Comparison of ENCODE assay signal across 21 cellular contexts in the genomic region with DNA sequence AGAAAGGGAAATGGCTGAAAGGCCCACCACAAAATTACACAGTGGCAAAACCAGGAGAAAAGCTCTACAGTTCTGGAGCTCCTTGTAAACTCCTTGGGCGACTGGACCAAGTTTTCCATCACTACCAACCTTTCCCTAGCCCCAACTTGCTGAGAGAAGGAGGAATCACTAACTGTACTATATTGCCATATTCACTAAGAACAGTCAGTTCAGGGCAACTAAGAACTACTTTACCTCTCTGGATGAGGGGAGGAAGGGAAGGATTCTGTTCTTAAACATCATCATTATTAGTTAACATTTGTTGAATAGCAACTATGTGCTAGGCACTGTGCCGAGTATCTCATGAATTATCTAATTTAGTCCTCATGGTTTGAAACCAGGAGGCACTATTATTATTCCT.
A peak's percentile ranks its signal among the peaks of the same experiment; 100 is the strongest.
DNase-seq lines count a peak whose midpoint lies in the region; ATAC-seq and TF ChIP-seq lines count a peak whose summit lies in the region.
"Had no signal": no experiment of that assay in that cellular context is flagged by ENCODE, and none has a peak within 500 bp of the region (broad histone marks: within the 10 kb centered on the region; RNA-seq: fewer than 3 reads in every experiment).

No MANE protein-coding gene starts in this region.

- TF ChIP-seq POLR2A in esophagus muscularis mucosa (IDR thresholded peaks at IDR 0.05; ENCODE audit: low read depth) (no peak), uterus (IDR thresholded peaks at IDR 0.05) (no peak)

- intact Hi-C loops in activated CD4-positive, alpha-beta T cell treated with anti-CD3 and anti-CD28 coated beads for 36 hours (cut with DNase I, micrococcal nuclease) = loop anchor here (10.0 kb wide), 2 partner anchors 198 to 702 kb away; a partner anchor contains a TSS
- intact Hi-C loops in esophagus muscularis mucosa (cut with DNase I) = loop anchor here (10.0 kb wide), 2 partner anchors 138 to 272 kb away; no protein-coding TSS in a partner anchor
- intact Hi-C loops in uterus (cut with DNase I; ENCODE audit: low total_unique reads) = loop anchor here (10.0 kb wide), 1 partner anchor 138 kb away; no protein-coding TSS in a partner anchor

- H3K4me1 ChIP-seq in esophagus muscularis mucosa (peaks cover 5 to 74% (median 57%) of the 10 kb centered on the region in 4 donors), neutrophil (ENCODE audit: control insufficient read depth in 1 of 2, insufficient read depth in 1 of 2, low read depth in 1 of 2, low read length in 1 of 2) (peaks cover 70 to 73% of the 10 kb centered on the region in 2 experiments), uterus (peaks cover 0 to 6% of the 10 kb centered on the region in 2 donors)
- H3K4me1 ChIP-seq: BE2C, colonic mucosa had no signal

- H3K4me1 Mint-ChIP-seq in activated CD4-positive, alpha-beta T cell treated with anti-CD3 and anti-CD28 coated beads for 36 hours = peaks cover 53% of the 10 kb centered on the region

- H3K9me3 ChIP-seq in esophagus muscularis mucosa (no peaks in the 10 kb centered on the region), neutrophil (no peaks in the 10 kb centered on the region), uterus (no peaks in the 10 kb centered on the region)
- H3K9me3 ChIP-seq: BE2C, body of pancreas, colonic mucosa, testis had no signal

- no peaks in the 10 kb centered on the region for H3K27me3 ChIP-seq in esophagus muscularis mucosa
- no peaks in the 10 kb centered on the region for H3K27me3 ChIP-seq in neutrophil
- H3K27me3 ChIP-seq in uterus = no peaks in the 10 kb centered on the region
- H3K27me3 ChIP-seq: BE2C, body of pancreas, colonic mucosa, testis had no signal

- no peak for TF ChIP-seq CTCF in esophagus muscularis mucosa (IDR thresholded peaks at IDR 0.05)
- TF ChIP-seq CTCF in neutrophil (IDR thresholded peaks at IDR 0.05) = no peak
- TF ChIP-seq CTCF in uterus (IDR thresholded peaks at IDR 0.05) = no peak

- no peak for TF ChIP-seq EP300 in esophagus muscularis mucosa (IDR thresholded peaks at IDR 0.05)

- H3K36me3 Mint-ChIP-seq in activated CD4-positive, alpha-beta T cell treated with anti-CD3 and anti-CD28 coated beads for 36 hours (ENCODE audit: low read depth) = peaks cover 9% of the 10 kb centered on the region

- ATAC-seq in activated CD4-positive, alpha-beta T cell treated with anti-CD3 and anti-CD28 coated beads for 36 hours = no peak
- ATAC-seq: body of pancreas had no signal

- H3K4me3 ChIP-seq in esophagus muscularis mucosa (peak overlapping the region; percentile 80 to 87 (median 84)), neutrophil (ENCODE audit: low read depth in 1 of 2, low read length in 1 of 2) (peak overlapping the region; percentile 87 to 95), uterus (no peak overlapping the region)
- H3K4me3 ChIP-seq: body of pancreas, colonic mucosa, testis had no signal

- peak overlapping the region; percentile 13 for H3K27ac Mint-ChIP-seq in activated CD4-positive, alpha-beta T cell treated with anti-CD3 and anti-CD28 coated beads for 36 hours
- H3K27ac Mint-ChIP-seq: activated CD4-positive, alpha-beta memory T cell treated with anti-CD3 and anti-CD28 coated beads for 36 hours; nephron progenitor cell had no signal

- POLR2A ChIA-PET in activated CD4-positive, alpha-beta T cell treated with anti-CD3 and anti-CD28 coated beads for 36 hours (lab: Charles Lee) = no interaction called here

- peaks cover 3% of the 10 kb centered on the region for H3K27me3 Mint-ChIP-seq in activated CD4-positive, alpha-beta T cell treated with anti-CD3 and anti-CD28 coated beads for 36 hours

- no peak overlapping the region for H3K4me3 Mint-ChIP-seq in activated CD4-positive, alpha-beta T cell treated with anti-CD3 and anti-CD28 coated beads for 36 hours
- H3K4me3 Mint-ChIP-seq: activated CD4-positive, alpha-beta memory T cell treated with anti-CD3 and anti-CD28 coated beads for 36 hours had no signal

- H3K36me3 ChIP-seq in esophagus muscularis mucosa (peaks cover 0 to 8% (median 4%) of the 10 kb centered on the region in 4 donors), neutrophil (no peaks in the 10 kb centered on the region), uterus (no peaks in the 10 kb centered on the region)
- H3K36me3 ChIP-seq: BE2C, colonic mucosa had no signal

- DNase-seq in activated CD4-positive, alpha-beta T cell treated with anti-CD3 and anti-CD28 coated beads for 36 hours = no peak
- no peak for DNase-seq in activated CD4-positive, alpha-beta T cell treated with anti-CD3 and anti-CD28 coated beads for 4 hours
- DNase-seq in esophagus muscularis mucosa (ENCODE audit: extremely low spot score) = no peak
- no peak for DNase-seq in uterus
- no peak for DNase-seq in stimulated activated CD4-positive, alpha-beta T cell treated with anti-CD3 and anti-CD28 coated beads, Interleukin-2, amount 100 ng/mL, for 24 hours
- DNase-seq in OCI-M2 (lab: John Stamatoyannopoulos, UW; ENCODE audit: unreplicated experiment) = no peak
- DNase-seq in EL = no peak
- DNase-seq: 8988T; activated CD4-positive, alpha-beta memory T cell treated with anti-CD3 and anti-CD28 coated beads for 36 hours; activated naive CD4-positive, alpha-beta T cell treated with Interleukin-2 at 50 U/mL for 16 hours; BE2C; body of pancreas; colonic mucosa; foreskin fibroblast; NCI-H1105; NCI-H526 treated with DMSO at 0.1 percent for 48 hours; nephron progenitor cell; SIG-M5; T-helper 2 cell; testis had no signal

- no peaks in the 10 kb centered on the region for H3K9me3 Mint-ChIP-seq in activated CD4-positive, alpha-beta T cell treated with anti-CD3 and anti-CD28 coated beads for 36 hours (ENCODE audit: low read depth)
- H3K9me3 Mint-ChIP-seq: activated CD4-positive, alpha-beta memory T cell treated with anti-CD3 and anti-CD28 coated beads for 36 hours had no signal

- CTCF ChIA-PET in activated CD4-positive, alpha-beta T cell treated with anti-CD3 and anti-CD28 coated beads for 36 hours (lab: Charles Lee) = interaction anchor here (1.1 kb wide), 1 partner anchor 13 kb away, joined by 3 read pairs; no protein-coding TSS in a partner anchor

- WGBS in esophagus muscularis mucosa = 59% methylated on average over 2 of the region's 2 CpGs

- peak overlapping the region; percentile 95 to 99 (median 98) for H3K27ac ChIP-seq in esophagus muscularis mucosa (replicated peaks in 1 of 4)
- peak overlapping the region; percentile 100 for H3K27ac ChIP-seq in neutrophil
- H3K27ac ChIP-seq in uterus = peak overlapping the region; percentile 96 to 99
- H3K27ac ChIP-seq: body of pancreas, colonic mucosa had no signal

Comparison
In these comparisons a context has a peak if more than half of its experiments do, and no peak if none do; other contexts are left out.
1. H3K4me3 ChIP-seq: peak in esophagus muscularis mucosa (4 of 4) and neutrophil (2 of 2); none in uterus (0 of 2).
2. Peak in every context shown above with its lines, with median percentiles within 50 percentile points of each other: H3K27ac ChIP-seq.